28 cellular contexts compared by ENCODE assay signal in genomic region chr21:28016571-28016970, GRCh38.
"Had no signal": no experiment of that assay in that cellular context is flagged by ENCODE, and none has a peak within 500 bp of the region (broad histone marks: within the 10 kb centered on the region; RNA-seq: fewer than 3 reads in every experiment).

No MANE protein-coding gene starts in this region.

- H3K27me3 ChIP-seq: brain microvascular endothelial cell, left lung, right lobe of liver, uterus had no signal

- H3K4me1 ChIP-seq: left lung, lower lobe of right lung, uterus had no signal

- ATAC-seq: effector memory CD8-positive, alpha-beta T cell; left lung; lower lobe of right lung; mucosa of descending colon; natural killer cell treated with Interleukin-12 subunit alpha and Interleukin-12 subunit beta and Interleukin-15 and Interleukin-18, amount 100 ng/mL, for 72 hours; right lobe of liver; stimulated activated effector memory CD8-positive, alpha-beta T cell treated with anti-CD3 and anti-CD28 coated beads, Interleukin-12 subunit alpha, Interleukin-12 subunit beta, amount 100 ng/mL, for 72 hours; stimulated activated naive CD8-positive, alpha-beta T cell treated with anti-CD3 and anti-CD28 coated beads, Interleukin-15, amount 100 ng/mL, for 72 hours had no signal

- H3K36me3 ChIP-seq: brain microvascular endothelial cell, left lung, lower lobe of right lung, right lobe of liver, uterus had no signal

- DNase-seq: activated CD4-positive, alpha-beta T cell treated with anti-CD3 and anti-CD28 coated beads for 4 hours; activated CD4-positive, alpha-beta T cell treated with anti-CD3 and anti-CD28 coated beads, Interleukin-2, amount 50 U/mL, for 48 hours; activated CD8-positive, alpha-beta memory T cell treated with anti-CD3 and anti-CD28 coated beads for 24 hours; activated effector memory CD4-positive, alpha-beta T cell treated with Interleukin-2 at 50 U/mL for 16 hours; activated naive CD4-positive, alpha-beta T cell treated with Interleukin-2 at 50 U/mL for 16 hours; aorta; brain microvascular endothelial cell; cortex of kidney; effector memory CD8-positive, alpha-beta T cell; erythroblast; foreskin fibroblast; head of caudate nucleus; hippocampal formation; kidney; left lung; lower lobe of right lung; mucosa of descending colon; right lobe of liver; stimulated activated CD4-positive, alpha-beta T cell treated with anti-CD3 and anti-CD28 coated beads, Interleukin-12 subunit alpha, Interleukin-12 subunit beta, amount 100 ng/mL, for 4 hours; stimulated activated CD4-positive, alpha-beta T cell treated with anti-CD3 and anti-CD28 coated beads, Interleukin-4, amount 100 ng/mL, for 1 hour; stimulated activated naive CD8-positive, alpha-beta T cell treated with anti-CD3 and anti-CD28 coated beads, Interleukin-15, amount 100 ng/mL, for 72 hours; substantia nigra; T-helper 1 cell; uterus had no signal

- H3K4me3 ChIP-seq: left lung, lower lobe of right lung, mucosa of descending colon, right lobe of liver, skin epidermis, uterus had no signal

- H3K9me3 ChIP-seq: left lung, lower lobe of right lung, mucosa of descending colon, right lobe of liver, uterus had no signal

- H3K27ac ChIP-seq: brain microvascular endothelial cell, left lung, lower lobe of right lung, right lobe of liver, skin epidermis, uterus, VCaP had no signal
